1 cellular context compared by ENCODE assay signal in the genomic region with DNA sequence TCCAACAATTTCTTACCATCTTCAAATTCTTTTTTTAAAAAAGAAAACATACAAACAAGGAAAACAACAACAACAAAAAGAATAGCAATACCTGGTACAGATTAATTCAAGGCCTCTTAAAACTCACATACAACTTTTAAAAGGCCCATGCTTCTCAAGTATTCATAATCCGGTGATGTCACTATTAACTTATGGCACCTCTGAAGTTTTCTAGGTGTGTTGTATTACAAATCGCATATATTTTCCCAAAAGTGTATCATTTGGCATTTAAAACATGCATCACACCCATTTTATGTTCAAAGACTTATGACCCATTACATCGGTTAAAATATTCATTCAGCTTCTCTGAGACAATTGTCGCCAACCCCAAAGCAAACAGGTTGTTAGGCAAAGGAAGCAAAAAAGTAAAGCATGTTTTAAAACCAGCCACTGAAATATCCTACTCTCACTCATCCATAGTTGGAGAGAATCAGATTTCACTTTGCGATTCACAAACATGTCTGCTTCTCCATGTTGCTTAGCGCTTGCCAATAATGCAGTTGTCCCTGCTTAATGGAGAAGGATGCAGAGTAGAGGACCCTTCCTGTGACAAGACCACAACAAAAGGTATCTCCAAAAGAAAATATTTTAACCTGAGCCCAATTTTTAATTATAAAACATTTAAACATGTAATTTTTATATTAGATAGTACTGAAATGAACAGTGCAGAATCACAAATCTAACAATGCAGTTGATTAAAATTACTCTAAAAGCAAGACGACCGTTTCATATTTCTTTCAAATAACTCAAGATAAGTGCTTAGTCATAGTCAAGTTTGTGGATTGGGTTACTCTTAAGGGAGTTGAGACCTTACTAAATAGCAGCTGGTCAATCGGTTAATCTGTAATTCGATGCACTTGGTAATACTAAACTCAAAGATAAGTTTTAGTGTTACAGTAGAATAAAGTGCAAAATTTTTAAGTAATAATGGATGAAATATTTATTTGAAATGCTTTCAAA.
TF ChIP-seq lines count a peak whose summit lies in the region.

No MANE protein-coding gene starts in this region.

TF ChIP-seq in K562, 482 proteins besides CTCF, POLR2A, EP300 and RAD21 (continued from another document and continues in another):
- TF ChIP-seq, protein P1, sequence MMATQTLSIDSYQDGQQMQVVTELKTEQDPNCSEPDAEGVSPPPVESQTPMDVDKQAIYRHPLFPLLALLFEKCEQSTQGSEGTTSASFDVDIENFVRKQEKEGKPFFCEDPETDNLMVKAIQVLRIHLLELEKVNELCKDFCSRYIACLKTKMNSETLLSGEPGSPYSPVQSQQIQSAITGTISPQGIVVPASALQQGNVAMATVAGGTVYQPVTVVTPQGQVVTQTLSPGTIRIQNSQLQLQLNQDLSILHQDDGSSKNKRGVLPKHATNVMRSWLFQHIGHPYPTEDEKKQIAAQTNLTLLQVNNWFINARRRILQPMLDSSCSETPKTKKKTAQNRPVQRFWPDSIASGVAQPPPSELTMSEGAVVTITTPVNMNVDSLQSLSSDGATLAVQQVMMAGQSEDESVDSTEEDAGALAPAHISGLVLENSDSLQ (IDR thresholded peaks at IDR 0.05) = no peak
- TF ChIP-seq HDAC2 (IDR thresholded peaks at IDR 0.05) = no peak
- TF ChIP-seq, protein P2, sequence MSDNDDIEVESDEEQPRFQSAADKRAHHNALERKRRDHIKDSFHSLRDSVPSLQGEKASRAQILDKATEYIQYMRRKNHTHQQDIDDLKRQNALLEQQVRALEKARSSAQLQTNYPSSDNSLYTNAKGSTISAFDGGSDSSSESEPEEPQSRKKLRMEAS (CRISPR knock-in tag; IDR thresholded peaks at IDR 0.05) = no peak
- TF ChIP-seq CHD1 (IDR thresholded peaks at IDR 0.05; ENCODE audit: low read length) = no peak
- no peak for TF ChIP-seq SP2 (IDR thresholded peaks at IDR 0.05; ENCODE audit: extremely low read depth, low read depth, low read length, poor library complexity, severe bottlenecking)
- TF ChIP-seq ZNF217 (CRISPR knock-in tag; IDR thresholded peaks at IDR 0.05) = no peak
- TF ChIP-seq NR3C1 (CRISPR knock-in tag; IDR thresholded peaks at IDR 0.05) = no peak
- no peak for TF ChIP-seq ZNF197 (CRISPR knock-in tag; IDR thresholded peaks at IDR 0.05; ENCODE audit: low read depth)
- 0 out of 2 replicates have a peak, but pooled peaks have one; percentile 10 for TF ChIP-seq BACH1 (tag; IDR thresholded peaks at IDR 0.05)
- TF ChIP-seq, protein P3, sequence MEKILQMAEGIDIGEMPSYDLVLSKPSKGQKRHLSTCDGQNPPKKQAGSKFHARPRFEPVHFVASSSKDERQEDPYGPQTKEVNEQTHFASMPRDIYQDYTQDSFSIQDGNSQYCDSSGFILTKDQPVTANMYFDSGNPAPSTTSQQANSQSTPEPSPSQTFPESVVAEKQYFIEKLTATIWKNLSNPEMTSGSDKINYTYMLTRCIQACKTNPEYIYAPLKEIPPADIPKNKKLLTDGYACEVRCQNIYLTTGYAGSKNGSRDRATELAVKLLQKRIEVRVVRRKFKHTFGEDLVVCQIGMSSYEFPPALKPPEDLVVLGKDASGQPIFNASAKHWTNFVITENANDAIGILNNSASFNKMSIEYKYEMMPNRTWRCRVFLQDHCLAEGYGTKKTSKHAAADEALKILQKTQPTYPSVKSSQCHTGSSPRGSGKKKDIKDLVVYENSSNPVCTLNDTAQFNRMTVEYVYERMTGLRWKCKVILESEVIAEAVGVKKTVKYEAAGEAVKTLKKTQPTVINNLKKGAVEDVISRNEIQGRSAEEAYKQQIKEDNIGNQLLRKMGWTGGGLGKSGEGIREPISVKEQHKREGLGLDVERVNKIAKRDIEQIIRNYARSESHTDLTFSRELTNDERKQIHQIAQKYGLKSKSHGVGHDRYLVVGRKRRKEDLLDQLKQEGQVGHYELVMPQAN (IDR thresholded peaks at IDR 0.05; ENCODE audit: borderline replicate concordance) = no peak
- TF ChIP-seq, protein P4, sequence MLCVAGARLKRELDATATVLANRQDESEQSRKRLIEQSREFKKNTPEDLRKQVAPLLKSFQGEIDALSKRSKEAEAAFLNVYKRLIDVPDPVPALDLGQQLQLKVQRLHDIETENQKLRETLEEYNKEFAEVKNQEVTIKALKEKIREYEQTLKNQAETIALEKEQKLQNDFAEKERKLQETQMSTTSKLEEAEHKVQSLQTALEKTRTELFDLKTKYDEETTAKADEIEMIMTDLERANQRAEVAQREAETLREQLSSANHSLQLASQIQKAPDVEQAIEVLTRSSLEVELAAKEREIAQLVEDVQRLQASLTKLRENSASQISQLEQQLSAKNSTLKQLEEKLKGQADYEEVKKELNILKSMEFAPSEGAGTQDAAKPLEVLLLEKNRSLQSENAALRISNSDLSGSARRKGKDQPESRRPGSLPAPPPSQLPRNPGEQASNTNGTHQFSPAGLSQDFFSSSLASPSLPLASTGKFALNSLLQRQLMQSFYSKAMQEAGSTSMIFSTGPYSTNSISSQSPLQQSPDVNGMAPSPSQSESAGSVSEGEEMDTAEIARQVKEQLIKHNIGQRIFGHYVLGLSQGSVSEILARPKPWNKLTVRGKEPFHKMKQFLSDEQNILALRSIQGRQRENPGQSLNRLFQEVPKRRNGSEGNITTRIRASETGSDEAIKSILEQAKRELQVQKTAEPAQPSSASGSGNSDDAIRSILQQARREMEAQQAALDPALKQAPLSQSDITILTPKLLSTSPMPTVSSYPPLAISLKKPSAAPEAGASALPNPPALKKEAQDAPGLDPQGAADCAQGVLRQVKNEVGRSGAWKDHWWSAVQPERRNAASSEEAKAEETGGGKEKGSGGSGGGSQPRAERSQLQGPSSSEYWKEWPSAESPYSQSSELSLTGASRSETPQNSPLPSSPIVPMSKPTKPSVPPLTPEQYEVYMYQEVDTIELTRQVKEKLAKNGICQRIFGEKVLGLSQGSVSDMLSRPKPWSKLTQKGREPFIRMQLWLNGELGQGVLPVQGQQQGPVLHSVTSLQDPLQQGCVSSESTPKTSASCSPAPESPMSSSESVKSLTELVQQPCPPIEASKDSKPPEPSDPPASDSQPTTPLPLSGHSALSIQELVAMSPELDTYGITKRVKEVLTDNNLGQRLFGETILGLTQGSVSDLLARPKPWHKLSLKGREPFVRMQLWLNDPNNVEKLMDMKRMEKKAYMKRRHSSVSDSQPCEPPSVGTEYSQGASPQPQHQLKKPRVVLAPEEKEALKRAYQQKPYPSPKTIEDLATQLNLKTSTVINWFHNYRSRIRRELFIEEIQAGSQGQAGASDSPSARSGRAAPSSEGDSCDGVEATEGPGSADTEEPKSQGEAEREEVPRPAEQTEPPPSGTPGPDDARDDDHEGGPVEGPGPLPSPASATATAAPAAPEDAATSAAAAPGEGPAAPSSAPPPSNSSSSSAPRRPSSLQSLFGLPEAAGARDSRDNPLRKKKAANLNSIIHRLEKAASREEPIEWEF (CRISPR knock-in tag; IDR thresholded peaks at IDR 0.05) = no peak
- TF ChIP-seq PHB2 (IDR thresholded peaks at IDR 0.05; ENCODE audit: low read depth) = no peak
- TF ChIP-seq, protein P5, sequence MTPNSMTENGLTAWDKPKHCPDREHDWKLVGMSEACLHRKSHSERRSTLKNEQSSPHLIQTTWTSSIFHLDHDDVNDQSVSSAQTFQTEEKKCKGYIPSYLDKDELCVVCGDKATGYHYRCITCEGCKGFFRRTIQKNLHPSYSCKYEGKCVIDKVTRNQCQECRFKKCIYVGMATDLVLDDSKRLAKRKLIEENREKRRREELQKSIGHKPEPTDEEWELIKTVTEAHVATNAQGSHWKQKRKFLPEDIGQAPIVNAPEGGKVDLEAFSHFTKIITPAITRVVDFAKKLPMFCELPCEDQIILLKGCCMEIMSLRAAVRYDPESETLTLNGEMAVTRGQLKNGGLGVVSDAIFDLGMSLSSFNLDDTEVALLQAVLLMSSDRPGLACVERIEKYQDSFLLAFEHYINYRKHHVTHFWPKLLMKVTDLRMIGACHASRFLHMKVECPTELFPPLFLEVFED (CRISPR knock-in tag; conservative IDR thresholded peaks at IDR 0.05) = no peak
- TF ChIP-seq RBM17 (IDR thresholded peaks at IDR 0.05; ENCODE audit: borderline replicate concordance, low read depth, low read length) = no peak
- TF ChIP-seq YY1 (IDR thresholded peaks at IDR 0.05; ENCODE audit: borderline replicate concordance in 1 of 3, control insufficient read depth in 1 of 3, extremely low read depth in 1 of 3, insufficient read depth in 3 of 3, insufficient read length in 1 of 3, insufficient replicate concordance in 2 of 3, low read depth in 1 of 3, low read length in 2 of 3) = peak in 1 of 3 experiments; percentile 70
- TF ChIP-seq SOX6 (IDR thresholded peaks at IDR 0.05) = no peak
- peak; percentile 91 for TF ChIP-seq MAFG (tag; conservative IDR thresholded peaks at IDR 0.05)
- TF ChIP-seq NCOR1 (IDR thresholded peaks at IDR 0.05) = no peak
- TF ChIP-seq RUNX1 (IDR thresholded peaks at IDR 0.05; ENCODE audit: low read depth) = no peak
- peak; percentile 84 for TF ChIP-seq NFE2L1 (tag; IDR thresholded peaks at IDR 0.05; ENCODE audit: borderline replicate concordance, low read depth)
- no peak for TF ChIP-seq MBD2 (IDR thresholded peaks at IDR 0.05; ENCODE audit: borderline replicate concordance, low read depth)
- peak; percentile 70; the same call in 1 of the 2 replicates for TF ChIP-seq MAFK (IDR thresholded peaks at IDR 0.05; ENCODE audit: low read length)
- TF ChIP-seq TBL1XR1 (IDR thresholded peaks at IDR 0.05; ENCODE audit: low read length in 2 of 2) = no peak
- 0 out of 2 replicates have a peak, but pooled peaks have one; percentile 22 for TF ChIP-seq POLR2H (tag; IDR thresholded peaks at IDR 0.05; ENCODE audit: low read depth)
- no peak for TF ChIP-seq STAG1 (CRISPR knock-in tag; IDR thresholded peaks at IDR 0.05; ENCODE audit: borderline replicate concordance)
- TF ChIP-seq, protein P6, sequence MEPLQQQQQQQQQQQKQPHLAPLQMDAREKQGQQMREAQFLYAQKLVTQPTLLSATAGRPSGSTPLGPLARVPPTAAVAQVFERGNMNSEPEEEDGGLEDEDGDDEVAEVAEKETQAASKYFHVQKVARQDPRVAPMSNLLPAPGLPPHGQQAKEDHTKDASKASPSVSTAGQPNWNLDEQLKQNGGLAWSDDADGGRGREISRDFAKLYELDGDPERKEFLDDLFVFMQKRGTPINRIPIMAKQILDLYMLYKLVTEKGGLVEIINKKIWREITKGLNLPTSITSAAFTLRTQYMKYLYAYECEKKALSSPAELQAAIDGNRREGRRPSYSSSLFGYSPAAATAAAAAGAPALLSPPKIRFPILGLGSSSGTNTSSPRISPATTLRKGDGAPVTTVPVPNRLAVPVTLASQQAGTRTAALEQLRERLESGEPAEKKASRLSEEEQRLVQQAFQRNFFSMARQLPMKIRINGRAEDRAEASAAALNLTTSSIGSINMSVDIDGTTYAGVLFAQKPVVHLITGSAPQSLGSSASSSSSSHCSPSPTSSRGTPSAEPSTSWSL (CRISPR knock-in tag; IDR thresholded peaks at IDR 0.05; ENCODE audit: borderline replicate concordance) = no peak
- TF ChIP-seq, protein P7, sequence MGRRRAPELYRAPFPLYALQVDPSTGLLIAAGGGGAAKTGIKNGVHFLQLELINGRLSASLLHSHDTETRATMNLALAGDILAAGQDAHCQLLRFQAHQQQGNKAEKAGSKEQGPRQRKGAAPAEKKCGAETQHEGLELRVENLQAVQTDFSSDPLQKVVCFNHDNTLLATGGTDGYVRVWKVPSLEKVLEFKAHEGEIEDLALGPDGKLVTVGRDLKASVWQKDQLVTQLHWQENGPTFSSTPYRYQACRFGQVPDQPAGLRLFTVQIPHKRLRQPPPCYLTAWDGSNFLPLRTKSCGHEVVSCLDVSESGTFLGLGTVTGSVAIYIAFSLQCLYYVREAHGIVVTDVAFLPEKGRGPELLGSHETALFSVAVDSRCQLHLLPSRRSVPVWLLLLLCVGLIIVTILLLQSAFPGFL (CRISPR knock-in tag; IDR thresholded peaks at IDR 0.05) = no peak
- TF ChIP-seq, protein P8, sequence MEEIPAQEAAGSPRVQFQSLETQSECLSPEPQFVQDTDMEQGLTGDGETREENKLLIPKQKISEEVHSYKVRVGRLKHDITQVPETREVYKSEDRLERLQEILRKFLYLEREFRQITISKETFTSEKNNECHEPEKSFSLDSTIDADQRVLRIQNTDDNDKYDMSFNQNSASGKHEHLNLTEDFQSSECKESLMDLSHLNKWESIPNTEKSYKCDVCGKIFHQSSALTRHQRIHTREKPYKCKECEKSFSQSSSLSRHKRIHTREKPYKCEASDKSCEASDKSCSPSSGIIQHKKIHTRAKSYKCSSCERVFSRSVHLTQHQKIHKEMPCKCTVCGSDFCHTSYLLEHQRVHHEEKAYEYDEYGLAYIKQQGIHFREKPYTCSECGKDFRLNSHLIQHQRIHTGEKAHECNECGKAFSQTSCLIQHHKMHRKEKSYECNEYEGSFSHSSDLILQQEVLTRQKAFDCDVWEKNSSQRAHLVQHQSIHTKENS (CRISPR knock-in tag; IDR thresholded peaks at IDR 0.05) = no peak
- no peak for TF ChIP-seq KDM2B (CRISPR knock-in tag; IDR thresholded peaks at IDR 0.05)
- TF ChIP-seq NR1H2 (CRISPR knock-in tag; IDR thresholded peaks at IDR 0.05) = no peak
- TF ChIP-seq, protein P9, sequence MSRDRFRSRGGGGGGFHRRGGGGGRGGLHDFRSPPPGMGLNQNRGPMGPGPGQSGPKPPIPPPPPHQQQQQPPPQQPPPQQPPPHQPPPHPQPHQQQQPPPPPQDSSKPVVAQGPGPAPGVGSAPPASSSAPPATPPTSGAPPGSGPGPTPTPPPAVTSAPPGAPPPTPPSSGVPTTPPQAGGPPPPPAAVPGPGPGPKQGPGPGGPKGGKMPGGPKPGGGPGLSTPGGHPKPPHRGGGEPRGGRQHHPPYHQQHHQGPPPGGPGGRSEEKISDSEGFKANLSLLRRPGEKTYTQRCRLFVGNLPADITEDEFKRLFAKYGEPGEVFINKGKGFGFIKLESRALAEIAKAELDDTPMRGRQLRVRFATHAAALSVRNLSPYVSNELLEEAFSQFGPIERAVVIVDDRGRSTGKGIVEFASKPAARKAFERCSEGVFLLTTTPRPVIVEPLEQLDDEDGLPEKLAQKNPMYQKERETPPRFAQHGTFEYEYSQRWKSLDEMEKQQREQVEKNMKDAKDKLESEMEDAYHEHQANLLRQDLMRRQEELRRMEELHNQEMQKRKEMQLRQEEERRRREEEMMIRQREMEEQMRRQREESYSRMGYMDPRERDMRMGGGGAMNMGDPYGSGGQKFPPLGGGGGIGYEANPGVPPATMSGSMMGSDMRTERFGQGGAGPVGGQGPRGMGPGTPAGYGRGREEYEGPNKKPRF (IDR thresholded peaks at IDR 0.05; ENCODE audit: low read depth, low read length) = no peak
- TF ChIP-seq CBX5 (IDR thresholded peaks at IDR 0.05; ENCODE audit: borderline replicate concordance, low read depth) = no peak
- TF ChIP-seq, protein P10, sequence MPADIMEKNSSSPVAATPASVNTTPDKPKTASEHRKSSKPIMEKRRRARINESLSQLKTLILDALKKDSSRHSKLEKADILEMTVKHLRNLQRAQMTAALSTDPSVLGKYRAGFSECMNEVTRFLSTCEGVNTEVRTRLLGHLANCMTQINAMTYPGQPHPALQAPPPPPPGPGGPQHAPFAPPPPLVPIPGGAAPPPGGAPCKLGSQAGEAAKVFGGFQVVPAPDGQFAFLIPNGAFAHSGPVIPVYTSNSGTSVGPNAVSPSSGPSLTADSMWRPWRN (IDR thresholded peaks at IDR 0.05; ENCODE audit: low read depth) = no peak
- TF ChIP-seq SNIP1 (IDR thresholded peaks at IDR 0.05; ENCODE audit: low read depth) = no peak
- no peak for TF ChIP-seq PHTF2 (CRISPR knock-in tag; IDR thresholded peaks at IDR 0.05)
- no peak for TF ChIP-seq PRMT5 (CRISPR knock-in tag; IDR thresholded peaks at IDR 0.05)
- TF ChIP-seq ZNF239 (CRISPR knock-in tag; IDR thresholded peaks at IDR 0.05) = no peak
